In the genomic region with DNA sequence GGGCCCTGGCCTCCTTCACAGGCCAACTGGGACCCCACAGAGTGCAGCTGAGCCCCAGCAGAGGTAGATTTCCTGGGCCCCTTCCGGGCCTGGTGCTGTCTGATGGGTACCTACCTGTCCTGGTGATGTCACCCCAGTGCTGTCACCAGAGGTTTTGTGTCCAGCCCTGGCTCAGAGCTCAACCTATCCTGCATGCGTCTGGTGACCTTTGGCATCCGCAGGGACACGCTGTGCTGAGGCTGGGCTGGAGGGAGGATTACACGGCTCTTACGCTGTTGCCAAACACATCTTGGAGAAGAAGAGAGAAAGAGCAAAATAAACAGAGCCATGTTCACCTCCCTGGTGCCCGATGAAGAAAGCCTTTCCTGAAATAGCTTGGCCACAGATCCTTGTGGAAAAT, we compare ENCODE assay signal across 21 cellular contexts.
A peak's percentile ranks its signal among the peaks of the same experiment; 100 is the strongest.
DNase-seq lines count a peak whose midpoint lies in the region; ATAC-seq and TF ChIP-seq lines count a peak whose summit lies in the region.
"Had no signal": no experiment of that assay in that cellular context is flagged by ENCODE, and none has a peak within 500 bp of the region (broad histone marks: within the 10 kb centered on the region; RNA-seq: fewer than 3 reads in every experiment).

No MANE protein-coding gene starts in this region.

- no peak for ATAC-seq in activated T-helper 17 cell treated with anti-CD3 and anti-CD28 coated beads, Interleukin-2, amount 50 U/mL, for 72 hours (replicated peaks)
- ATAC-seq in GM21737 (IDR thresholded peaks at IDR 0.05; ENCODE audit: unreplicated experiment) = no peak
- ATAC-seq: esophagus mucosa, SK-N-SH treated with all-trans-retinoic acid at 6 μM for 48 hours had no signal

- peak overlapping the region; percentile 42 for H3K27ac Mint-ChIP-seq in activated T-helper 17 cell treated with anti-CD3 and anti-CD28 coated beads, Interleukin-2, amount 50 U/mL, for 72 hours
- H3K27ac Mint-ChIP-seq in activated T-cell treated with anti-CD3 and anti-CD28 coated beads, Interleukin-2, amount 50 U/mL, for 24 hours = no peak overlapping the region

- H3K27me3 Mint-ChIP-seq in activated T-helper 17 cell treated with anti-CD3 and anti-CD28 coated beads, Interleukin-2, amount 50 U/mL, for 72 hours = no peaks in the 10 kb centered on the region
- H3K27me3 Mint-ChIP-seq in activated T-cell treated with anti-CD3 and anti-CD28 coated beads, Interleukin-2, amount 50 U/mL, for 24 hours = no peaks in the 10 kb centered on the region

- intact Hi-C loops in testis (cut with DNase I; ENCODE audit: low total_unique reads) = no loop called here

- H3K4me3 ChIP-seq in testis = no peak overlapping the region
- H3K4me3 ChIP-seq: GM23248, pancreas had no signal

- no peak for TF ChIP-seq CTCF in testis (IDR thresholded peaks at IDR 0.05)

- H3K4me3 Mint-ChIP-seq in activated T-helper 17 cell treated with anti-CD3 and anti-CD28 coated beads, Interleukin-2, amount 50 U/mL, for 72 hours = no peak overlapping the region
- no peak overlapping the region for H3K4me3 Mint-ChIP-seq in activated T-cell treated with anti-CD3 and anti-CD28 coated beads, Interleukin-2, amount 50 U/mL, for 24 hours
- H3K4me3 Mint-ChIP-seq: brain had no signal

- no peaks in the 10 kb centered on the region for H3K9me3 ChIP-seq in testis
- H3K9me3 ChIP-seq: pancreas had no signal

- peaks cover 41% of the 10 kb centered on the region for H3K4me1 Mint-ChIP-seq in activated T-helper 17 cell treated with anti-CD3 and anti-CD28 coated beads, Interleukin-2, amount 50 U/mL, for 72 hours
- peaks cover 72% of the 10 kb centered on the region for H3K4me1 Mint-ChIP-seq in activated T-cell treated with anti-CD3 and anti-CD28 coated beads, Interleukin-2, amount 50 U/mL, for 24 hours (ENCODE audit: low read depth)

- peak; percentile 63 for DNase-seq in DMS53 (lab: John Stamatoyannopoulos, UW)
- no peak for DNase-seq in DMS53 treated with DMSO at 0.1 percent for 48 hours (lab: John Stamatoyannopoulos, UW; ENCODE audit: unreplicated experiment)
- peak; percentile 12 for DNase-seq in medulla oblongata (ENCODE audit: extremely low spot score)
- peak; percentile 81 for DNase-seq in testis
- no peak for DNase-seq in activated T-cell treated with anti-CD3 and anti-CD28 coated beads, Interleukin-2, amount 50 U/mL, for 24 hours
- DNase-seq in superior temporal gyrus (ENCODE audit: extremely low spot score) = no peak
- DNase-seq: activated CD4-positive, alpha-beta T cell treated with anti-CD3 and anti-CD28 coated beads, Interleukin-2, amount 50 U/mL, for 4 hours; activated gamma-delta T cell treated with Interleukin-2 at 50 U/mL for 16 hours; effector CD8-positive, alpha-beta T cell; GM23248; kidney; mesendoderm; NCI-H1417 treated with DMSO at 0.1 percent for 48 hours; NCI-H524 treated with DMSO at 0.1 percent for 48 hours; pancreas had no signal

- no peak for TF ChIP-seq POLR2A in testis (IDR thresholded peaks at IDR 0.05)

- no peaks in the 10 kb centered on the region for H3K36me3 ChIP-seq in testis (ENCODE audit: low read depth, missing control alignments)
- H3K36me3 ChIP-seq: pancreas had no signal

- 48 to 51% methylated on average over 6 to 7 of the region's 7 CpGs for WGBS in testis, 2 donors

- H3K9me3 Mint-ChIP-seq in activated T-helper 17 cell treated with anti-CD3 and anti-CD28 coated beads, Interleukin-2, amount 50 U/mL, for 72 hours = no peaks in the 10 kb centered on the region
- no peaks in the 10 kb centered on the region for H3K9me3 Mint-ChIP-seq in activated T-cell treated with anti-CD3 and anti-CD28 coated beads, Interleukin-2, amount 50 U/mL, for 24 hours

- no peaks in the 10 kb centered on the region for H3K36me3 Mint-ChIP-seq in activated T-helper 17 cell treated with anti-CD3 and anti-CD28 coated beads, Interleukin-2, amount 50 U/mL, for 72 hours (ENCODE audit: low read depth)
- H3K36me3 Mint-ChIP-seq in activated T-cell treated with anti-CD3 and anti-CD28 coated beads, Interleukin-2, amount 50 U/mL, for 24 hours (ENCODE audit: low read depth) = no peaks in the 10 kb centered on the region
- H3K36me3 Mint-ChIP-seq: brain had no signal

- peak overlapping the region; percentile 50 to 77 for H3K27ac ChIP-seq in testis
- H3K27ac ChIP-seq: 22Rv1, GM23248, pancreas had no signal

- H3K4me1 ChIP-seq in testis = peaks cover 6% of the 10 kb centered on the region

- no peaks in the 10 kb centered on the region for H3K27me3 ChIP-seq in testis
- H3K27me3 ChIP-seq: pancreas had no signal

Comparison
In these comparisons a context has a peak if more than half of its experiments do, and no peak if none do; other contexts are left out.
1. DNase-seq: peak in DMS53 (single experiment), medulla oblongata (single experiment) and testis (single experiment); none in DMS53 treated with DMSO at 0.1 percent for 48 hours (single experiment), activated T-cell treated with anti-CD3 and anti-CD28 coated beads, Interleukin-2, amount 50 U/mL, for 24 hours (single experiment) and superior temporal gyrus (single experiment).